Comparison of ENCODE assay signal across 24 cellular contexts in the genomic region with DNA sequence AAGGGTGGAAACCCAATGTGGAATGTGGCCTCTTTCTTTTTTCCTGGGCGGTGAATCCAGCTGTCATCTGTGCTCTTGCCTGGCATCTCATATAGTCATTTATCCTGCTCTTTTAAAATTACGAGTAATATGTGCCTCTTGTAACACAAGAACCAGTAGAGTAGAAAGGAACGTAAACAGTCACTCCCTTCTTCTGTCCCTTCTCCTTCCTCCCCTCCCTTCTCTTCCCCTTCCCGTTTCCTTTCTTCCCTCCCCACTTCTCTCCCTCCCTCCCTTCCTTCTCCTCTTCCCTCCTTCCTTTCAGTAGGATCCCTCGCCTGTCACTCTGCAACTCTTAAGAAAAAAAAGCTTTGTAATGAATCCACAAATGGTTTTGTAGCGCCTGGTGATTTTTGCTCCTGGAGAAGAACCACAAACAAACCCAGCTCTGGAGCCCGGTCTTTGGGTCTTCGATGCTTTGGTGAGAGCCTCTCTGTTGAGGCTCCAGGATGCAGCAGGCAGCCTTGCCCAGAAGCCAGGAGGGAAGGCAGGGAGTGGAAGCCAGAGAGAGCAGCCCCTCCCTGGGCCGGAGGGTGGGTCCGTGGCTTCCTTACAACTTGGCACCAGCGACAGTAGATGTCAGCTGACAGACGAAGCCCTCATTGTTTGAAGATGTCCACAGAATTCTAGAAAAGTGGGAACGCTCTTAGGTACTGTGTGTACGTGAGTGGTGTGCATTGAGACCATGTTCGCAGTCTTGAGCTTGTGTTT. TPM values are rescaled to one million over a fixed set of nuclear protein-coding genes. Genes with fewer than 3 reads are reported as not detected.
A peak's percentile ranks its signal among the peaks of the same experiment; 100 is the strongest.
DNase-seq lines count a peak whose midpoint lies in the region; ATAC-seq and TF ChIP-seq lines count a peak whose summit lies in the region.
"Had no signal": no experiment of that assay in that cellular context is flagged by ENCODE, and none has a peak within 500 bp of the region (broad histone marks: within the 10 kb centered on the region; RNA-seq: fewer than 3 reads in every experiment).

No MANE protein-coding gene starts in this region.

- in situ Hi-C loops in GM13977 (cut with MboI; ENCODE audit: low pct_unique_long_range_greater_than_20kb, low sequenced_read_pairs, unreplicated experiment): no loop called here

- H3K4me1 ChIP-seq in endodermal cell (ENCODE audit: control insufficient read depth, insufficient read depth, low read length): no peaks in the 10 kb centered on the region
- no peaks in the 10 kb centered on the region for H3K4me1 ChIP-seq in aorta (ENCODE audit: control insufficient read depth in 1 of 2, insufficient read depth in 2 of 2, low read length in 2 of 2)

- no peak overlapping the region for H3K9ac ChIP-seq in endodermal cell (ENCODE audit: extremely low read depth, low read length, poor library complexity, severe bottlenecking)

- H3K27me3 ChIP-seq in endodermal cell (ENCODE audit: control insufficient read depth, insufficient read depth, low read length, poor library complexity, severe bottlenecking) (no peaks in the 10 kb centered on the region), aorta (ENCODE audit: control insufficient read depth in 1 of 2, insufficient read depth in 2 of 2, low read length in 1 of 2) (no peaks in the 10 kb centered on the region)
- H3K27me3 ChIP-seq: tibial nerve had no signal

- H3K27me3 Mint-ChIP-seq in endodermal cell (ENCODE audit: insufficient read depth): no peaks in the 10 kb centered on the region
- no peaks in the 10 kb centered on the region for H3K27me3 Mint-ChIP-seq in neural crest cell (ENCODE audit: low read depth)
- H3K27me3 Mint-ChIP-seq: activated CD4-positive, alpha-beta memory T cell treated with anti-CD3 and anti-CD28 coated beads, Interleukin-2, amount 10 ng/mL, durations not matched to agents 7 days and 5 days; activated naive CD8-positive, alpha-beta T cell treated with anti-CD3 and anti-CD28 coated beads for 36 hours; naive thymus-derived CD8-positive, alpha-beta T cell; T-cell had no signal

- intact Hi-C loops in left ventricle myocardium superior (cut with micrococcal nuclease): no loop called here
- intact Hi-C loops in aorta (cut with DNase I): no loop called here

- H3K27ac ChIP-seq in endodermal cell (ENCODE audit: low read depth, low read length): no peak overlapping the region
- H3K27ac ChIP-seq in aorta (ENCODE audit: low read depth in 1 of 2, low read length in 2 of 2): no peak overlapping the region
- H3K27ac ChIP-seq: tibial nerve had no signal

- H3K36me3 Mint-ChIP-seq in endodermal cell (ENCODE audit: low read depth) (peaks cover 16% of the 10 kb centered on the region), neural crest cell (ENCODE audit: low read depth) (peaks cover 10% of the 10 kb centered on the region)

- H3K9me3 ChIP-seq in endodermal cell (ENCODE audit: control insufficient read depth, low read length) (no peaks in the 10 kb centered on the region), aorta (ENCODE audit: control insufficient read depth, low read length) (no peaks in the 10 kb centered on the region)
- H3K9me3 ChIP-seq: tibial nerve had no signal

- TF ChIP-seq CTCF in endodermal cell (conservative IDR thresholded peaks at IDR 0.05): no peak
- no peak for TF ChIP-seq CTCF in neural crest cell (conservative IDR thresholded peaks at IDR 0.05)
- TF ChIP-seq CTCF in GM13977 (IDR thresholded peaks at IDR 0.05; ENCODE audit: extremely low read depth, insufficient read depth, missing control alignments): no peak

- H3K27ac Mint-ChIP-seq in endodermal cell (no peak overlapping the region), neural crest cell (ENCODE audit: unreplicated experiment) (peak overlapping the region; percentile 89)
- H3K27ac Mint-ChIP-seq: activated CD4-positive, alpha-beta memory T cell treated with anti-CD3 and anti-CD28 coated beads, Interleukin-2, amount 10 ng/mL, durations not matched to agents 7 days and 5 days; activated naive CD8-positive, alpha-beta T cell treated with anti-CD3 and anti-CD28 coated beads for 36 hours; CD8-positive, alpha-beta T cell; T-cell had no signal

- H3K4me3 ChIP-seq in endodermal cell (ENCODE audit: low read length) (no peak overlapping the region), aorta (ENCODE audit: low read length in 2 of 2) (no peak overlapping the region)
- H3K4me3 ChIP-seq: tibial nerve had no signal

- H3K9me3 Mint-ChIP-seq in endodermal cell (no peaks in the 10 kb centered on the region), neural crest cell (no peaks in the 10 kb centered on the region)
- H3K9me3 Mint-ChIP-seq: activated CD4-positive, alpha-beta memory T cell treated with anti-CD3 and anti-CD28 coated beads, Interleukin-2, amount 10 ng/mL, durations not matched to agents 7 days and 5 days; activated naive CD8-positive, alpha-beta T cell treated with anti-CD3 and anti-CD28 coated beads for 36 hours; CD8-positive, alpha-beta T cell; T-cell had no signal

- DNase-seq in endodermal cell (peak; percentile 38), left ventricle myocardium superior (peak; percentile 63), neural crest cell (ENCODE audit: low read depth, low spot score) (no peak), aorta (no peak), globus pallidus (ENCODE audit: low spot score) (no peak), GM13977 (ENCODE audit: low spot score) (no peak), activated T-cell treated with anti-CD3 and anti-CD28 coated beads for 4 hours (no peak)
- DNase-seq: activated CD4-positive, alpha-beta memory T cell treated with anti-CD3 and anti-CD28 coated beads, Interleukin-2, amount 10 ng/mL, durations not matched to agents 7 days and 5 days; activated CD4-positive, CD25-positive, alpha-beta regulatory T cell treated with anti-CD3 and anti-CD28 coated beads, Interleukin-2, amount 50 U/mL, for 72 hours; activated effector memory CD4-positive, alpha-beta T cell treated with Interleukin-2 at 50 U/mL for 16 hours; activated naive CD8-positive, alpha-beta T cell treated with anti-CD3 and anti-CD28 coated beads for 36 hours; dorsolateral prefrontal cortex; GOT3; kidney; NCI-H1694 treated with DMSO at 0.1 percent for 48 hours; NCI-H2171; NCI-H524; NK-92 treated with Interleukin-12 subunit alpha and Interleukin-12 subunit beta, amount 100 ng/mL, for 24 hours; stimulated activated CD4-positive, alpha-beta T cell treated with anti-CD3 and anti-CD28 coated beads, Interleukin-4, amount 100 ng/mL, for 4 hours; stimulated activated naive CD4-positive, alpha-beta T cell treated with Interleukin-2 at 50 U/mL for 16 hours; T-cell had no signal

- H3K36me3 ChIP-seq in endodermal cell (ENCODE audit: control insufficient read depth, insufficient read depth, low read length): peaks cover 11% of the 10 kb centered on the region
- H3K36me3 ChIP-seq in aorta (ENCODE audit: control insufficient read depth in 1 of 2, insufficient read depth in 2 of 2, low read length in 1 of 2): no peaks in the 10 kb centered on the region
- H3K36me3 ChIP-seq: tibial nerve had no signal

- WGBS in endodermal cell (ENCODE audit: insufficient coverage in 1 of 2, insufficient read length in 1 of 2), 2 experiments: 87 to 91% methylated on average over 15 of the region's 15 CpGs
- WGBS in aorta, 2 donors: 83 to 84% methylated on average over 15 of the region's 15 CpGs

- H3K4me3 Mint-ChIP-seq in endodermal cell (no peak overlapping the region), neural crest cell (no peak overlapping the region)
- H3K4me3 Mint-ChIP-seq: activated CD4-positive, alpha-beta memory T cell treated with anti-CD3 and anti-CD28 coated beads, Interleukin-2, amount 10 ng/mL, durations not matched to agents 7 days and 5 days; activated naive CD8-positive, alpha-beta T cell treated with anti-CD3 and anti-CD28 coated beads for 36 hours; CD8-positive, alpha-beta T cell; naive thymus-derived CD8-positive, alpha-beta T cell; T-cell had no signal

- H3K4me1 Mint-ChIP-seq in endodermal cell (no peaks in the 10 kb centered on the region), neural crest cell (peaks cover 5% of the 10 kb centered on the region)

- ATAC-seq in left ventricle myocardium superior: peak; percentile 34
- peak; percentile 2 for ATAC-seq in aorta (ENCODE audit: low FRiP score)
- ATAC-seq: CD8-positive, alpha-beta T cell; naive thymus-derived CD8-positive, alpha-beta T cell; T-cell had no signal

RNA-seq across cellular contexts. Expression of a gene that starts 15.0 kb away (rescaled TPM):
- total RNA-seq in endodermal cell (10 to 100 TPM; 33.5 to 35.4 TPM), left ventricle myocardium superior (50.4 TPM), neural crest cell (35.1 and 41.7 TPM in 2 replicates), aorta (10 to 100 TPM; 56.7 to 65.8 TPM)
- 41.4 TPM for polyA plus RNA-seq in endodermal cell (2013, experiment 1 of 2)
- 38.1 TPM for polyA plus RNA-seq in endodermal cell (2013, experiment 2 of 2)
- 10 to 100 TPM; 23.0 to 41.8 TPM for polyA plus RNA-seq in aorta

Comparison
In these comparisons a context has a peak if more than half of its experiments do, and no peak if none do; other contexts are left out.
1. DNase-seq: peak in endodermal cell (single experiment) and left ventricle myocardium superior (single experiment); none in neural crest cell (single experiment), aorta (0 of 2), globus pallidus (single experiment), GM13977 (single experiment) and activated T-cell treated with anti-CD3 and anti-CD28 coated beads for 4 hours (single experiment).